In genomic region chr5:179696605-179697004, GRCh38 we compare ENCODE assay signal across 12 cellular contexts. TPM values are rescaled to one million over a fixed set of nuclear protein-coding genes. Genes with fewer than 3 reads are reported as not detected.
DNase-seq lines count a peak whose midpoint lies in the region; ATAC-seq and TF ChIP-seq lines count a peak whose summit lies in the region.
"Had no signal": no experiment of that assay in that cellular context is flagged by ENCODE, and none has a peak within 500 bp of the region (broad histone marks: within the 10 kb centered on the region; RNA-seq: fewer than 3 reads in every experiment).

No MANE protein-coding gene starts in this region.

- TF ChIP-seq EP300 in tibial nerve (IDR thresholded peaks at IDR 0.05): no peak

- no peak overlapping the region for H3K4me3 ChIP-seq in CD8-positive, alpha-beta memory T cell (ENCODE audit: low read length)
- no peak overlapping the region for H3K4me3 ChIP-seq in tibial nerve

- no peak for TF ChIP-seq CTCF in tibial nerve (IDR thresholded peaks at IDR 0.05)

- H3K36me3 Mint-ChIP-seq in CD8-positive, alpha-beta memory T cell: peaks cover 0 to 19% (median 0%) of the 10 kb centered on the region in 3 donors
- peaks cover 2% of the 10 kb centered on the region for H3K36me3 Mint-ChIP-seq in IgD-negative memory B cell
- peaks cover 29% of the 10 kb centered on the region for H3K36me3 Mint-ChIP-seq in activated CD4-positive, alpha-beta memory T cell treated with anti-CD3 and anti-CD28 coated beads, Interleukin-2, amount 10 ng/mL, durations not matched to agents 7 days and 5 days (ENCODE audit: low read depth)
- H3K36me3 Mint-ChIP-seq in natural killer cell treated with Interleukin-12 subunit alpha and Interleukin-12 subunit beta and Interleukin-15 and Interleukin-18, amount 100 ng/mL, for 72 hours: peaks cover 12% of the 10 kb centered on the region

- H3K9me3 Mint-ChIP-seq in CD8-positive, alpha-beta memory T cell: no peaks in the 10 kb centered on the region
- H3K9me3 Mint-ChIP-seq in IgD-negative memory B cell: no peaks in the 10 kb centered on the region
- no peaks in the 10 kb centered on the region for H3K9me3 Mint-ChIP-seq in activated CD4-positive, alpha-beta memory T cell treated with anti-CD3 and anti-CD28 coated beads, Interleukin-2, amount 10 ng/mL, durations not matched to agents 7 days and 5 days
- no peaks in the 10 kb centered on the region for H3K9me3 Mint-ChIP-seq in natural killer cell treated with Interleukin-12 subunit alpha and Interleukin-12 subunit beta and Interleukin-15 and Interleukin-18, amount 100 ng/mL, for 72 hours
- H3K9me3 Mint-ChIP-seq: activated B cell treated with CpG ODN at 0.5 μM for 24 hours, HFFc6 had no signal

- CTCF ChIA-PET in CD8-positive, alpha-beta memory T cell (lab: Charles Lee): interaction anchor here (1.7 to 2.2 kb wide), 2 partner anchors 17 to 19 kb away, joined by 4 to 15 read pairs; no protein-coding TSS in a partner anchor
- CTCF ChIA-PET in activated CD4-positive, alpha-beta memory T cell treated with anti-CD3 and anti-CD28 coated beads, Interleukin-2, amount 10 ng/mL, durations not matched to agents 7 days and 5 days (lab: Charles Lee): interaction anchor here (0.9 kb wide), 1 partner anchor 18 kb away, joined by 6 read pairs; no protein-coding TSS in a partner anchor

- H3K27ac Mint-ChIP-seq in CD8-positive, alpha-beta memory T cell: peak overlapping the region in 5 of 8 donors; percentile 40 to 100 (median 53)
- H3K27ac Mint-ChIP-seq in IgD-negative memory B cell: peak overlapping the region in 2 of 3 donors; percentile 5 to 35
- peak overlapping the region; percentile 98 for H3K27ac Mint-ChIP-seq in activated CD4-positive, alpha-beta memory T cell treated with anti-CD3 and anti-CD28 coated beads, Interleukin-2, amount 10 ng/mL, durations not matched to agents 7 days and 5 days
- peak overlapping the region; percentile 98 to 99 for H3K27ac Mint-ChIP-seq in natural killer cell treated with Interleukin-12 subunit alpha and Interleukin-12 subunit beta and Interleukin-15 and Interleukin-18, amount 100 ng/mL, for 72 hours

- POLR2A ChIA-PET in CD8-positive, alpha-beta memory T cell (lab: Charles Lee): interaction anchor here (0.6 to 6.7 kb wide), 4 partner anchors 14 to 73 kb away, joined by 3 to 35 read pairs (median 10); partner anchors contain the start of gene MAML1
- POLR2A ChIA-PET in activated CD4-positive, alpha-beta memory T cell treated with anti-CD3 and anti-CD28 coated beads, Interleukin-2, amount 10 ng/mL, durations not matched to agents 7 days and 5 days (lab: Charles Lee): interaction anchor here (1.1 to 2.8 kb wide), 9 partner anchors 16 to 1072 kb away, joined by 3 to 42 read pairs (median 7); partner anchors contain the start of genes CBY3, HNRNPH1, MAML1 and RUFY1

- TF ChIP-seq POLR2A in tibial nerve (IDR thresholded peaks at IDR 0.05): no peak

- no peaks in the 10 kb centered on the region for H3K27me3 ChIP-seq in CD8-positive, alpha-beta memory T cell (ENCODE audit: insufficient read depth, low read length, poor library complexity, severe bottlenecking)
- no peaks in the 10 kb centered on the region for H3K27me3 ChIP-seq in tibial nerve

- H3K4me1 ChIP-seq in CD8-positive, alpha-beta memory T cell (ENCODE audit: insufficient read depth, low read length): peaks cover 30% of the 10 kb centered on the region
- peaks cover 0 to 28% (median 13%) of the 10 kb centered on the region in 4 donors for H3K4me1 ChIP-seq in tibial nerve

- no peaks in the 10 kb centered on the region for H3K27me3 Mint-ChIP-seq in CD8-positive, alpha-beta memory T cell
- H3K27me3 Mint-ChIP-seq in IgD-negative memory B cell: no peaks in the 10 kb centered on the region
- H3K27me3 Mint-ChIP-seq in activated CD4-positive, alpha-beta memory T cell treated with anti-CD3 and anti-CD28 coated beads, Interleukin-2, amount 10 ng/mL, durations not matched to agents 7 days and 5 days: no peaks in the 10 kb centered on the region
- no peaks in the 10 kb centered on the region for H3K27me3 Mint-ChIP-seq in natural killer cell treated with Interleukin-12 subunit alpha and Interleukin-12 subunit beta and Interleukin-15 and Interleukin-18, amount 100 ng/mL, for 72 hours
- H3K27me3 Mint-ChIP-seq: activated B cell treated with CpG ODN at 0.5 μM for 24 hours had no signal

- H3K9me3 ChIP-seq in CD8-positive, alpha-beta memory T cell (ENCODE audit: low read length): no peaks in the 10 kb centered on the region
- no peaks in the 10 kb centered on the region for H3K9me3 ChIP-seq in tibial nerve

- WGBS in tibial nerve, 2 donors: 89 to 90% methylated on average over 3 of the region's 3 CpGs

- H3K4me3 Mint-ChIP-seq in CD8-positive, alpha-beta memory T cell: peak overlapping the region in 3 of 7 donors; percentile 9 to 95 (median 26)
- peak overlapping the region in 3 of 4 donors; percentile 12 to 34 (median 17) for H3K4me3 Mint-ChIP-seq in IgD-negative memory B cell
- no peak overlapping the region for H3K4me3 Mint-ChIP-seq in activated CD4-positive, alpha-beta memory T cell treated with anti-CD3 and anti-CD28 coated beads, Interleukin-2, amount 10 ng/mL, durations not matched to agents 7 days and 5 days
- peak overlapping the region; percentile 12 for H3K4me3 Mint-ChIP-seq in natural killer cell treated with Interleukin-12 subunit alpha and Interleukin-12 subunit beta and Interleukin-15 and Interleukin-18, amount 100 ng/mL, for 72 hours

- no peak overlapping the region for H3K27ac ChIP-seq in CD8-positive, alpha-beta memory T cell (ENCODE audit: low read depth, low read length)
- no peak overlapping the region for H3K27ac ChIP-seq in tibial nerve

- peaks cover 27 to 45% (median 42%) of the 10 kb centered on the region in 3 donors for H3K4me1 Mint-ChIP-seq in CD8-positive, alpha-beta memory T cell
- peaks cover 20 to 25% (median 22%) of the 10 kb centered on the region in 3 donors for H3K4me1 Mint-ChIP-seq in IgD-negative memory B cell
- peaks cover 32% of the 10 kb centered on the region for H3K4me1 Mint-ChIP-seq in activated CD4-positive, alpha-beta memory T cell treated with anti-CD3 and anti-CD28 coated beads, Interleukin-2, amount 10 ng/mL, durations not matched to agents 7 days and 5 days
- peaks cover 25 to 39% of the 10 kb centered on the region in 2 donors for H3K4me1 Mint-ChIP-seq in natural killer cell treated with Interleukin-12 subunit alpha and Interleukin-12 subunit beta and Interleukin-15 and Interleukin-18, amount 100 ng/mL, for 72 hours (ENCODE audit: low read depth in 2 of 2)

- DNase-seq in CD8-positive, alpha-beta memory T cell: no peak
- DNase-seq in activated CD4-positive, alpha-beta memory T cell treated with anti-CD3 and anti-CD28 coated beads, Interleukin-2, amount 10 ng/mL, durations not matched to agents 7 days and 5 days: no peak
- no peak for DNase-seq in natural killer cell treated with Interleukin-12 subunit alpha and Interleukin-12 subunit beta and Interleukin-15 and Interleukin-18, amount 100 ng/mL, for 72 hours (ENCODE audit: low spot score)
- no peak for DNase-seq in stimulated activated CD4-positive, alpha-beta T cell treated with anti-CD3 and anti-CD28 coated beads, Interleukin-4, amount 100 ng/mL, for 4 hours
- DNase-seq in NCI-H1417 (lab: John Stamatoyannopoulos, UW) (no peak), tibial nerve (ENCODE audit: low spot score in 2 of 2) (no peak)
- DNase-seq: activated B cell treated with CpG ODN at 0.5 μM for 24 hours; HFFc6; stimulated activated CD4-positive, alpha-beta T cell treated with anti-CD3 and anti-CD28 coated beads, Interleukin-4, amount 100 ng/mL, for 1 hour had no signal

- no peaks in the 10 kb centered on the region for H3K36me3 ChIP-seq in CD8-positive, alpha-beta memory T cell (ENCODE audit: insufficient read depth, low read length)
- peaks cover 0 to 7% (median 0%) of the 10 kb centered on the region in 3 donors for H3K36me3 ChIP-seq in tibial nerve

- no peak for ATAC-seq in natural killer cell treated with Interleukin-12 subunit alpha and Interleukin-12 subunit beta and Interleukin-15 and Interleukin-18, amount 100 ng/mL, for 72 hours

RNA-seq across cellular contexts. Expression of gene CANX, which starts 2.2 kb away (rescaled TPM):
- 100 to 1,000 TPM; 694 to 710 TPM for total RNA-seq in CD8-positive, alpha-beta memory T cell
- 283 TPM for polyA plus RNA-seq in CD8-positive, alpha-beta memory T cell
- 147 TPM for polyA plus RNA-seq in IgD-negative memory B cell
- total RNA-seq in activated CD4-positive, alpha-beta memory T cell treated with anti-CD3 and anti-CD28 coated beads, Interleukin-2, amount 10 ng/mL, durations not matched to agents 7 days and 5 days: 100 to 1,000 TPM; 418 to 428 TPM
- total RNA-seq in natural killer cell treated with Interleukin-12 subunit alpha and Interleukin-12 subunit beta and Interleukin-15 and Interleukin-18, amount 100 ng/mL, for 72 hours: 100 to 1,000 TPM; 633 to 749 TPM
- total RNA-seq in tibial nerve: 100 to 1,000 TPM; 258 to 315 (median 272) TPM

RNA-seq across cellular contexts. Expression of gene CBY3, which starts 15.8 kb away (rescaled TPM):
- under 1 TPM; 0.57 to 0.91 TPM for total RNA-seq in CD8-positive, alpha-beta memory T cell
- polyA plus RNA-seq in CD8-positive, alpha-beta memory T cell: not detected
- polyA plus RNA-seq in IgD-negative memory B cell: 0.64 TPM
- total RNA-seq in activated CD4-positive, alpha-beta memory T cell treated with anti-CD3 and anti-CD28 coated beads, Interleukin-2, amount 10 ng/mL, durations not matched to agents 7 days and 5 days: under 1 TPM in 1 of 2 experiments, not detected in 1; 0.68 TPM
- total RNA-seq in natural killer cell treated with Interleukin-12 subunit alpha and Interleukin-12 subunit beta and Interleukin-15 and Interleukin-18, amount 100 ng/mL, for 72 hours: 1 to 10 TPM in 1 of 2 donors, not detected in 1; 1.6 TPM
- 1 to 10 TPM in 1 of 4 donors, not detected in 3; 1.2 TPM for total RNA-seq in tibial nerve
- total RNA-seq: activated B cell treated with CpG ODN at 0.5 μM for 24 hours, bronchial epithelial cell, HFFc6, posterior vena cava had no signal

RNA-seq across cellular contexts. Expression of gene MAML1, which starts 36.0 kb away (rescaled TPM):
- 10 to 100 TPM; 30.4 to 30.9 TPM for total RNA-seq in CD8-positive, alpha-beta memory T cell
- 9.1 TPM for polyA plus RNA-seq in CD8-positive, alpha-beta memory T cell
- polyA plus RNA-seq in IgD-negative memory B cell: 4.7 TPM
- total RNA-seq in activated CD4-positive, alpha-beta memory T cell treated with anti-CD3 and anti-CD28 coated beads, Interleukin-2, amount 10 ng/mL, durations not matched to agents 7 days and 5 days: 10 to 100 TPM; 33.3 to 35.2 TPM
- 10 to 100 TPM; 31.4 to 41.1 TPM for total RNA-seq in natural killer cell treated with Interleukin-12 subunit alpha and Interleukin-12 subunit beta and Interleukin-15 and Interleukin-18, amount 100 ng/mL, for 72 hours
- 10 to 100 TPM; 27.0 to 38.1 (median 31.9) TPM for total RNA-seq in tibial nerve

Comparison
In these comparisons a context has a peak if more than half of its experiments do, and no peak if none do; other contexts are left out.
1. H3K27ac Mint-ChIP-seq: peak in every context shown above with its lines; median percentile 98 in natural killer cell treated with Interleukin-12 subunit alpha and Interleukin-12 subunit beta and Interleukin-15 and Interleukin-18, amount 100 ng/mL, for 72 hours; 98 in activated CD4-positive, alpha-beta memory T cell treated with anti-CD3 and anti-CD28 coated beads, Interleukin-2, amount 10 ng/mL, durations not matched to agents 7 days and 5 days; 53 in CD8-positive, alpha-beta memory T cell; 20 in IgD-negative memory B cell.